In genomic region chr3:129598484-129598883, GRCh38 we compare ENCODE assay signal across 10 cellular contexts. TPM values are rescaled to one million over a fixed set of nuclear protein-coding genes. Genes with fewer than 3 reads are reported as not detected.
DNase-seq lines count a peak whose midpoint lies in the region; ATAC-seq and TF ChIP-seq lines count a peak whose summit lies in the region.
"Had no signal": no experiment of that assay in that cellular context is flagged by ENCODE, and none has a peak within 500 bp of the region (broad histone marks: within the 10 kb centered on the region; RNA-seq: fewer than 3 reads in every experiment).

No MANE protein-coding gene starts in this region.

- peaks cover 23% of the 10 kb centered on the region for H4K20me1 ChIP-seq in Loucy (ENCODE audit: insufficient read depth, low read length, poor library complexity, severe bottlenecking)

- no peaks in the 10 kb centered on the region for H3K36me3 ChIP-seq in Loucy (ENCODE audit: insufficient read depth, low read length)
- no peaks in the 10 kb centered on the region for H3K36me3 ChIP-seq in colonic mucosa
- no peaks in the 10 kb centered on the region for H3K36me3 ChIP-seq in mesendoderm (ENCODE audit: control insufficient read depth, insufficient read depth, low read length)
- H3K36me3 ChIP-seq in thyroid gland, result no peaks in the 10 kb centered on the region

- no peak overlapping the region for H2BK15ac ChIP-seq in mesendoderm (replicated peaks; ENCODE audit: low read depth)

- H4K8ac ChIP-seq in mesendoderm (ENCODE audit: low read depth, low read length), result no peak overlapping the region

- no peak overlapping the region for H3K4me3 Mint-ChIP-seq in activated CD4-positive, alpha-beta memory T cell treated with anti-CD3 and anti-CD28 coated beads for 36 hours

- H3K27ac Mint-ChIP-seq in activated CD4-positive, alpha-beta memory T cell treated with anti-CD3 and anti-CD28 coated beads for 36 hours, result no peak overlapping the region

- ATAC-seq in HG02970 (IDR thresholded peaks at IDR 0.05; ENCODE audit: low FRiP score, unreplicated experiment), result no peak

- no peak overlapping the region for H2BK5ac ChIP-seq in mesendoderm (ENCODE audit: low read length)

- no peak overlapping the region for H2AFZ ChIP-seq in Loucy (ENCODE audit: low read length)

- H3K4me1 Mint-ChIP-seq in activated CD4-positive, alpha-beta memory T cell treated with anti-CD3 and anti-CD28 coated beads for 36 hours (ENCODE audit: low read depth), result peaks cover 8% of the 10 kb centered on the region

- H3K4me3 ChIP-seq in Loucy (ENCODE audit: low read length, poor library complexity, severe bottlenecking), result peak overlapping the region; percentile 35
- H3K4me3 ChIP-seq in colonic mucosa, result no peak overlapping the region
- H3K4me3 ChIP-seq in mesendoderm (ENCODE audit: low read length), result no peak overlapping the region
- H3K4me3 ChIP-seq in thyroid gland (replicated peaks in 1 of 3), result no peak overlapping the region

- H3K4me2 ChIP-seq in Loucy (ENCODE audit: low read depth, low read length, poor library complexity, severe bottlenecking), result peak overlapping the region; percentile 95
- no peak overlapping the region for H3K4me2 ChIP-seq in mesendoderm (ENCODE audit: low read length)

- intact Hi-C loops in colonic mucosa (cut with DNase I), result no loop called here
- intact Hi-C loops in thyroid gland (cut with DNase I), result no loop called here
- intact Hi-C loops in activated CD4-positive, alpha-beta memory T cell treated with anti-CD3 and anti-CD28 coated beads for 36 hours (cut with micrococcal nuclease), result no loop called here

- H3K79me2 ChIP-seq in Loucy (ENCODE audit: insufficient read depth, low read length) (peaks cover 89% of the 10 kb centered on the region), mesendoderm (ENCODE audit: control insufficient read depth, insufficient read depth, low read length) (peaks cover 84% of the 10 kb centered on the region)

- H2BK120ac ChIP-seq in mesendoderm (ENCODE audit: low read depth, low read length), result no peak overlapping the region

- CTCF ChIA-PET in activated CD4-positive, alpha-beta memory T cell treated with anti-CD3 and anti-CD28 coated beads for 36 hours (lab: Charles Lee), result no interaction called here

- H3K79me1 ChIP-seq in mesendoderm (ENCODE audit: low read length), result peaks cover 28% of the 10 kb centered on the region

- no peak for TF ChIP-seq CTCF in Loucy (conservative IDR thresholded peaks at IDR 0.05; ENCODE audit: low read length)
- TF ChIP-seq CTCF in colonic mucosa (IDR thresholded peaks at IDR 0.05), result no peak
- no peak for TF ChIP-seq CTCF in thyroid gland (IDR thresholded peaks at IDR 0.05)

- no peak overlapping the region for H3K18ac ChIP-seq in mesendoderm (ENCODE audit: low read length)

- H4K5ac ChIP-seq in mesendoderm (ENCODE audit: low read length), result no peak overlapping the region

- H3K27me3 ChIP-seq in Loucy (ENCODE audit: insufficient read depth, low read length, poor library complexity, severe bottlenecking) (no peaks in the 10 kb centered on the region), colonic mucosa (no peaks in the 10 kb centered on the region), mesendoderm (ENCODE audit: insufficient read depth, low read length, poor library complexity) (no peaks in the 10 kb centered on the region), thyroid gland (no peaks in the 10 kb centered on the region)

- peak overlapping the region; percentile 47 for H3K56ac ChIP-seq in mesendoderm (ENCODE audit: low read length)

- H3K4ac ChIP-seq in mesendoderm (ENCODE audit: low read depth, low read length), result no peak overlapping the region

- H3K9me2 ChIP-seq in Loucy (replicated peaks; ENCODE audit: low read depth, low read length), result no peaks in the 10 kb centered on the region

- no peak for TF ChIP-seq POLR2A in thyroid gland (IDR thresholded peaks at IDR 0.05)

- DNase-seq in colonic mucosa, result no peak
- DNase-seq in mesendoderm, result no peak
- DNase-seq in thyroid gland, result no peak
- DNase-seq in activated CD4-positive, alpha-beta memory T cell treated with anti-CD3 and anti-CD28 coated beads for 36 hours, result no peak
- DNase-seq in NCI-H2081 (lab: John Stamatoyannopoulos, UW), result no peak
- DNase-seq: activated gamma-delta T cell; central memory CD4-positive, alpha-beta T cell had no signal

- H3K27me3 Mint-ChIP-seq in activated CD4-positive, alpha-beta memory T cell treated with anti-CD3 and anti-CD28 coated beads for 36 hours, result no peaks in the 10 kb centered on the region

- H3K9me3 ChIP-seq in Loucy (ENCODE audit: insufficient read depth, low read depth, low read length) (no peaks in the 10 kb centered on the region), colonic mucosa (no peaks in the 10 kb centered on the region), thyroid gland (no peaks in the 10 kb centered on the region)

- H3K27ac ChIP-seq in colonic mucosa, result peak overlapping the region; percentile 41
- H3K27ac ChIP-seq in mesendoderm (ENCODE audit: low read depth, low read length), result peak overlapping the region; percentile 7
- peak overlapping the region in 2 of 3 donors; percentile 75 to 92 for H3K27ac ChIP-seq in thyroid gland

- H3K4me1 ChIP-seq in Loucy (ENCODE audit: insufficient read depth, low read length, poor library complexity, severe bottlenecking) (peaks cover 95% of the 10 kb centered on the region), colonic mucosa (no peaks in the 10 kb centered on the region), mesendoderm (ENCODE audit: control insufficient read depth, low read depth, low read length) (peaks cover 34% of the 10 kb centered on the region), thyroid gland (peaks cover 29 to 87% of the 10 kb centered on the region in 2 donors)

- H2AK5ac ChIP-seq in mesendoderm (ENCODE audit: low read length), result no peak overlapping the region

- no peaks in the 10 kb centered on the region for H3K36me3 Mint-ChIP-seq in activated CD4-positive, alpha-beta memory T cell treated with anti-CD3 and anti-CD28 coated beads for 36 hours

- no CpG with 5 or more reads among the region's 11 CpGs for WGBS in mesendoderm (ENCODE audit: extremely low coverage, insufficient coverage, low lambda C conversion rate)
- 84% methylated on average over 7 to 11 of the region's 11 CpGs for WGBS in thyroid gland, 2 donors

- H3K9ac ChIP-seq in Loucy (ENCODE audit: low read depth, low read length, poor library complexity, severe bottlenecking) (peak overlapping the region; percentile 72), colonic mucosa (ENCODE audit: low read depth in 2 of 2, low read length in 2 of 2) (no peak overlapping the region), mesendoderm (ENCODE audit: low read length) (no peak overlapping the region)

- H3K23ac ChIP-seq in mesendoderm (ENCODE audit: low read length), result no peak overlapping the region

- H3F3A ChIP-seq in Loucy (ENCODE audit: low read depth), result peaks cover 14% of the 10 kb centered on the region

- no peaks in the 10 kb centered on the region for H3K9me3 Mint-ChIP-seq in activated CD4-positive, alpha-beta memory T cell treated with anti-CD3 and anti-CD28 coated beads for 36 hours

- POLR2A ChIA-PET in activated CD4-positive, alpha-beta memory T cell treated with anti-CD3 and anti-CD28 coated beads for 36 hours (lab: Charles Lee), result no interaction called here

RNA-seq across cellular contexts. Expression of gene PLXND1, which starts 8.0 kb away (rescaled TPM):
- 10 to 100 TPM; 25.6 to 26.7 TPM for total RNA-seq in colonic mucosa
- 94.2 TPM for polyA plus RNA-seq in mesendoderm (2013, experiment 1 of 2)
- polyA plus RNA-seq in mesendoderm (2013, experiment 2 of 2), result 90.0 TPM
- 10 to 100 TPM; 50.7 to 69.8 (median 60.8) TPM for total RNA-seq in thyroid gland
- 1 to 10 TPM; 7.2 to 8.6 TPM for total RNA-seq in activated CD4-positive, alpha-beta memory T cell treated with anti-CD3 and anti-CD28 coated beads for 36 hours

RNA-seq across cellular contexts. Expression of gene H1-8, which starts 55.5 kb away (rescaled TPM):
- total RNA-seq in colonic mucosa (not detected), thyroid gland (not detected)
- polyA plus RNA-seq in mesendoderm (2013, experiment 1 of 2), result 0.06 TPM
- polyA plus RNA-seq in mesendoderm (2013, experiment 2 of 2), result 0.15 TPM
- total RNA-seq in activated CD4-positive, alpha-beta memory T cell treated with anti-CD3 and anti-CD28 coated beads for 36 hours, result not detected
- total RNA-seq: T-helper 1 cell treated with Interleukin-12 subunit alpha and Interleukin-12 subunit beta and Interleukin-4 antibody, amounts not matched to agents 30 ng/mL and 1 ng/mL, for 36 hours had no signal

Comparison
In these comparisons a context has a peak if more than half of its experiments do, and no peak if none do; other contexts are left out.
1. H3K27ac ChIP-seq: peak in every context shown above with its lines; median percentile 84 in thyroid gland; 41 in colonic mucosa; 7 in mesendoderm.